In the genomic region with DNA sequence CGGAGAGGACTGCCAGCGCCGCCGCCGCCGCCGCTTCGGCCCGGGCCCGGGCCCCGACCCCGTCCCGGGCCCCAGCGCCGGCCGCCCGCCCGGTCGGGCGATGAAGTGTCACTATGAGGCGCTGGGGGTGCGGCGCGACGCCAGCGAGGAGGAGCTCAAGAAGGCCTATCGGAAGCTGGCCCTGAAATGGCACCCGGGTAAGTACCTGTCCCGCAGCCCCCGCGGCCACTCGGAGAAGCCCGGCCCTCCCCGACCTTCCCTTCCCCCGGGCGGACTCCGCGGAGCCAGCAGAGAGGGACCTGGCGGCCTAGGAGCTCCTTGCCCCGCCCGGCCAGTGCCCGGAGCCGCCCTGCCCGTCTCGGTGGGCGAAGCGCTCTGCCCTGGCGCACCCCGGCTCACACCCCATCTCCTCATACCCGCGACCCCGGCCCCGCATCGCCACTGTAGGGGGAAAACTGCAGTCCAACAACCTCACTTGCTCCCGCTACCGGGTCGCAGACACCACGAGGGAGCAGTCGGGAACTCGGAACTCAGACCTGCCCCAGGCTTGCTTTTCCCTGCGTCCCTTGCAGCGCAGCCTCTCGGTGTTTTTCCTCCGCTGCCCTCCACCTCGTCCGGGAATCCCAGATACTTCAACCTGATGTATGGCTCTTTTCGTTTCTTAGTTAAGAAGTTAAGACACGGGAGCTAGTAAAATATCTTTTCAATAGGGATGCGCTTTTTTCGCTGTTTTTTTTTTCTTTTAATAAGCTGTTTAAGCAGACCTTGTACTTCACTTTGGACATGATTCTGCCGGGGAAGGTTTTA, we compare ENCODE assay signal across 1 cellular context.
A peak's percentile ranks its signal among the peaks of the same experiment; 100 is the strongest.
TF ChIP-seq lines count a peak whose summit lies in the region.

No MANE protein-coding gene starts in this region.

TF ChIP-seq in HEK293, 187 proteins besides CTCF, POLR2A, EP300 and RAD21 (continued from another document and continues in another):
- TF ChIP-seq ZEB2 (tag by site-specific recombination; IDR thresholded peaks at IDR 0.05) (peak; percentile 87; the same call in 1 of the 2 replicates), ZFP3 (tag by site-specific recombination; IDR thresholded peaks at IDR 0.05; ENCODE audit: low read depth) (no peak), ZBTB1 (tag by site-specific recombination; IDR thresholded peaks at IDR 0.05) (no peak), ZBTB20 (tag by site-specific recombination; IDR thresholded peaks at IDR 0.05) (peak; percentile 96), ZFP37 (tag by site-specific recombination; IDR thresholded peaks at IDR 0.05) (peak; percentile 93), ZNF843 (tag by site-specific recombination; IDR thresholded peaks at IDR 0.05) (no peak), ZNF48 (tag by site-specific recombination; IDR thresholded peaks at IDR 0.05) (no peak), ZNF747 (tag by site-specific recombination; IDR thresholded peaks at IDR 0.05) (no peak), ZIC2 (tag by site-specific recombination; IDR thresholded peaks at IDR 0.05) (0 out of 2 replicates have a peak, but pooled peaks have one; percentile 7), ZNF585B (tag by site-specific recombination; IDR thresholded peaks at IDR 0.05) (no peak), ZNF654 (tag by site-specific recombination; IDR thresholded peaks at IDR 0.05; ENCODE audit: low read depth) (no peak), GLI2 (tag by site-specific recombination; IDR thresholded peaks at IDR 0.05; ENCODE audit: borderline replicate concordance, low read depth) (no peak), ZNF24 (tag by site-specific recombination; IDR thresholded peaks at IDR 0.05) (0 out of 2 replicates have a peak, but pooled peaks have one; percentile 26), ZNF366 (tag by site-specific recombination; conservative IDR thresholded peaks at IDR 0.05) (no peak), KLF9 (tag by site-specific recombination; IDR thresholded peaks at IDR 0.05; ENCODE audit: low read depth) (peak; percentile 56), ZXDB (tag by site-specific recombination; IDR thresholded peaks at IDR 0.05) (peak; percentile 62), SP2 (tag by site-specific recombination; IDR thresholded peaks at IDR 0.05) (peak; percentile 68), ZNF19 (tag by site-specific recombination; IDR thresholded peaks at IDR 0.05; ENCODE audit: low read depth) (no peak), ZNF76 (tag by site-specific recombination; IDR thresholded peaks at IDR 0.05; ENCODE audit: borderline replicate concordance, low read depth) (peak; percentile 93), GLIS2 (tag by site-specific recombination; IDR thresholded peaks at IDR 0.05) (peak; percentile 20; the same call in 1 of the 2 replicates), ZFP69B (tag by site-specific recombination; IDR thresholded peaks at IDR 0.05) (0 out of 2 replicates have a peak, but pooled peaks have one; percentile 43), ZBTB7A (tag by site-specific recombination; IDR thresholded peaks at IDR 0.05; ENCODE audit: low read depth) (0 out of 2 replicates have a peak, but pooled peaks have one; percentile 33), MYNN (tag by site-specific recombination; IDR thresholded peaks at IDR 0.05; ENCODE audit: borderline replicate concordance) (peak; percentile 42; the same call in 1 of the 2 replicates), ZNF341 (tag by site-specific recombination; IDR thresholded peaks at IDR 0.05; ENCODE audit: low read depth) (no peak), ZBTB17 (tag by site-specific recombination; IDR thresholded peaks at IDR 0.05) (peak; percentile 85), PRDM1 (tag by site-specific recombination; IDR thresholded peaks at IDR 0.05) (no peak), ZSCAN30 (tag by site-specific recombination; IDR thresholded peaks at IDR 0.05) (no peak), BCL11B (tag by site-specific recombination; IDR thresholded peaks at IDR 0.05; ENCODE audit: low read depth) (peak; percentile 89), KLF1 (tag by site-specific recombination; IDR thresholded peaks at IDR 0.05) (peak; percentile 71), ZNF433 (tag by site-specific recombination; IDR thresholded peaks at IDR 0.05; ENCODE audit: low read depth) (no peak)
- TF ChIP-seq, protein P1, sequence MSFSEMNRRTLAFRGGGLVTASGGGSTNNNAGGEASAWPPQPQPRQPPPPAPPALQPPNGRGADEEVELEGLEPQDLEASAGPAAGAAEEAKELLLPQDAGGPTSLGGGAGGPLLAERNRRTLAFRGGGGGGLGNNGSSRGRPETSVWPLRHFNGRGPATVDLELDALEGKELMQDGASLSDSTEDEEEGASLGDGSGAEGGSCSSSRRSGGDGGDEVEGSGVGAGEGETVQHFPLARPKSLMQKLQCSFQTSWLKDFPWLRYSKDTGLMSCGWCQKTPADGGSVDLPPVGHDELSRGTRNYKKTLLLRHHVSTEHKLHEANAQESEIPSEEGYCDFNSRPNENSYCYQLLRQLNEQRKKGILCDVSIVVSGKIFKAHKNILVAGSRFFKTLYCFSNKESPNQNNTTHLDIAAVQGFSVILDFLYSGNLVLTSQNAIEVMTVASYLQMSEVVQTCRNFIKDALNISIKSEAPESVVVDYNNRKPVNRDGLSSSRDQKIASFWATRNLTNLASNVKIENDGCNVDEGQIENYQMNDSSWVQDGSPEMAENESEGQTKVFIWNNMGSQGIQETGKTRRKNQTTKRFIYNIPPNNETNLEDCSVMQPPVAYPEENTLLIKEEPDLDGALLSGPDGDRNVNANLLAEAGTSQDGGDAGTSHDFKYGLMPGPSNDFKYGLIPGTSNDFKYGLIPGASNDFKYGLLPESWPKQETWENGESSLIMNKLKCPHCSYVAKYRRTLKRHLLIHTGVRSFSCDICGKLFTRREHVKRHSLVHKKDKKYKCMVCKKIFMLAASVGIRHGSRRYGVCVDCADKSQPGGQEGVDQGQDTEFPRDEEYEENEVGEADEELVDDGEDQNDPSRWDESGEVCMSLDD (tag by site-specific recombination; IDR thresholded peaks at IDR 0.05): peak; percentile 33; the same call in 1 of the 2 replicates
- TF ChIP-seq, protein P2, sequence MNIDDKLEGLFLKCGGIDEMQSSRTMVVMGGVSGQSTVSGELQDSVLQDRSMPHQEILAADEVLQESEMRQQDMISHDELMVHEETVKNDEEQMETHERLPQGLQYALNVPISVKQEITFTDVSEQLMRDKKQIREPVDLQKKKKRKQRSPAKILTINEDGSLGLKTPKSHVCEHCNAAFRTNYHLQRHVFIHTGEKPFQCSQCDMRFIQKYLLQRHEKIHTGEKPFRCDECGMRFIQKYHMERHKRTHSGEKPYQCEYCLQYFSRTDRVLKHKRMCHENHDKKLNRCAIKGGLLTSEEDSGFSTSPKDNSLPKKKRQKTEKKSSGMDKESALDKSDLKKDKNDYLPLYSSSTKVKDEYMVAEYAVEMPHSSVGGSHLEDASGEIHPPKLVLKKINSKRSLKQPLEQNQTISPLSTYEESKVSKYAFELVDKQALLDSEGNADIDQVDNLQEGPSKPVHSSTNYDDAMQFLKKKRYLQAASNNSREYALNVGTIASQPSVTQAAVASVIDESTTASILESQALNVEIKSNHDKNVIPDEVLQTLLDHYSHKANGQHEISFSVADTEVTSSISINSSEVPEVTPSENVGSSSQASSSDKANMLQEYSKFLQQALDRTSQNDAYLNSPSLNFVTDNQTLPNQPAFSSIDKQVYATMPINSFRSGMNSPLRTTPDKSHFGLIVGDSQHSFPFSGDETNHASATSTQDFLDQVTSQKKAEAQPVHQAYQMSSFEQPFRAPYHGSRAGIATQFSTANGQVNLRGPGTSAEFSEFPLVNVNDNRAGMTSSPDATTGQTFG (tag by site-specific recombination; IDR thresholded peaks at IDR 0.05; ENCODE audit: borderline replicate concordance): no peak
- TF ChIP-seq, protein P3, sequence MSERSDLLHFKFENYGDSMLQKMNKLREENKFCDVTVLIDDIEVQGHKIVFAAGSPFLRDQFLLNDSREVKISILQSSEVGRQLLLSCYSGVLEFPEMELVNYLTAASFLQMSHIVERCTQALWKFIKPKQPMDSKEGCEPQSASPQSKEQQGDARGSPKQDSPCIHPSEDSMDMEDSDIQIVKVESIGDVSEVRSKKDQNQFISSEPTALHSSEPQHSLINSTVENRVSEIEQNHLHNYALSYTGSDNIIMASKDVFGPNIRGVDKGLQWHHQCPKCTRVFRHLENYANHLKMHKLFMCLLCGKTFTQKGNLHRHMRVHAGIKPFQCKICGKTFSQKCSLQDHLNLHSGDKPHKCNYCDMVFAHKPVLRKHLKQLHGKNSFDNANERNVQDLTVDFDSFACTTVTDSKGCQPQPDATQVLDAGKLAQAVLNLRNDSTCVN (tag by site-specific recombination; optimal IDR thresholded peaks at IDR 0.05): peak; percentile 74
- TF ChIP-seq, protein P4, sequence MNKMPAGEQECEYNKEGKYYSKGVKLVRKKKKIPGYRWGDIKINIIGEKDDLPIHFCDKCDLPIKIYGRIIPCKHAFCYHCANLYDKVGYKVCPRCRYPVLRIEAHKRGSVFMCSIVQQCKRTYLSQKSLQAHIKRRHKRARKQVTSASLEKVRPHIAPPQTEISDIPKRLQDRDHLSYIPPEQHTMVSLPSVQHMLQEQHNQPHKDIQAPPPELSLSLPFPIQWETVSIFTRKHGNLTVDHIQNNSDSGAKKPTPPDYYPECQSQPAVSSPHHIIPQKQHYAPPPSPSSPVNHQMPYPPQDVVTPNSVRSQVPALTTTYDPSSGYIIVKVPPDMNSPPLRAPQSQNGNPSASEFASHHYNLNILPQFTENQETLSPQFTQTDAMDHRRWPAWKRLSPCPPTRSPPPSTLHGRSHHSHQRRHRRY (tag by site-specific recombination; IDR thresholded peaks at IDR 0.05): no peak
- TF ChIP-seq, protein P5, sequence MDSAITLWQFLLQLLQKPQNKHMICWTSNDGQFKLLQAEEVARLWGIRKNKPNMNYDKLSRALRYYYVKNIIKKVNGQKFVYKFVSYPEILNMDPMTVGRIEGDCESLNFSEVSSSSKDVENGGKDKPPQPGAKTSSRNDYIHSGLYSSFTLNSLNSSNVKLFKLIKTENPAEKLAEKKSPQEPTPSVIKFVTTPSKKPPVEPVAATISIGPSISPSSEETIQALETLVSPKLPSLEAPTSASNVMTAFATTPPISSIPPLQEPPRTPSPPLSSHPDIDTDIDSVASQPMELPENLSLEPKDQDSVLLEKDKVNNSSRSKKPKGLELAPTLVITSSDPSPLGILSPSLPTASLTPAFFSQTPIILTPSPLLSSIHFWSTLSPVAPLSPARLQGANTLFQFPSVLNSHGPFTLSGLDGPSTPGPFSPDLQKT (IDR thresholded peaks at IDR 0.05; ENCODE audit: borderline replicate concordance, low read depth, low read length): no peak
- TF ChIP-seq, protein P6, sequence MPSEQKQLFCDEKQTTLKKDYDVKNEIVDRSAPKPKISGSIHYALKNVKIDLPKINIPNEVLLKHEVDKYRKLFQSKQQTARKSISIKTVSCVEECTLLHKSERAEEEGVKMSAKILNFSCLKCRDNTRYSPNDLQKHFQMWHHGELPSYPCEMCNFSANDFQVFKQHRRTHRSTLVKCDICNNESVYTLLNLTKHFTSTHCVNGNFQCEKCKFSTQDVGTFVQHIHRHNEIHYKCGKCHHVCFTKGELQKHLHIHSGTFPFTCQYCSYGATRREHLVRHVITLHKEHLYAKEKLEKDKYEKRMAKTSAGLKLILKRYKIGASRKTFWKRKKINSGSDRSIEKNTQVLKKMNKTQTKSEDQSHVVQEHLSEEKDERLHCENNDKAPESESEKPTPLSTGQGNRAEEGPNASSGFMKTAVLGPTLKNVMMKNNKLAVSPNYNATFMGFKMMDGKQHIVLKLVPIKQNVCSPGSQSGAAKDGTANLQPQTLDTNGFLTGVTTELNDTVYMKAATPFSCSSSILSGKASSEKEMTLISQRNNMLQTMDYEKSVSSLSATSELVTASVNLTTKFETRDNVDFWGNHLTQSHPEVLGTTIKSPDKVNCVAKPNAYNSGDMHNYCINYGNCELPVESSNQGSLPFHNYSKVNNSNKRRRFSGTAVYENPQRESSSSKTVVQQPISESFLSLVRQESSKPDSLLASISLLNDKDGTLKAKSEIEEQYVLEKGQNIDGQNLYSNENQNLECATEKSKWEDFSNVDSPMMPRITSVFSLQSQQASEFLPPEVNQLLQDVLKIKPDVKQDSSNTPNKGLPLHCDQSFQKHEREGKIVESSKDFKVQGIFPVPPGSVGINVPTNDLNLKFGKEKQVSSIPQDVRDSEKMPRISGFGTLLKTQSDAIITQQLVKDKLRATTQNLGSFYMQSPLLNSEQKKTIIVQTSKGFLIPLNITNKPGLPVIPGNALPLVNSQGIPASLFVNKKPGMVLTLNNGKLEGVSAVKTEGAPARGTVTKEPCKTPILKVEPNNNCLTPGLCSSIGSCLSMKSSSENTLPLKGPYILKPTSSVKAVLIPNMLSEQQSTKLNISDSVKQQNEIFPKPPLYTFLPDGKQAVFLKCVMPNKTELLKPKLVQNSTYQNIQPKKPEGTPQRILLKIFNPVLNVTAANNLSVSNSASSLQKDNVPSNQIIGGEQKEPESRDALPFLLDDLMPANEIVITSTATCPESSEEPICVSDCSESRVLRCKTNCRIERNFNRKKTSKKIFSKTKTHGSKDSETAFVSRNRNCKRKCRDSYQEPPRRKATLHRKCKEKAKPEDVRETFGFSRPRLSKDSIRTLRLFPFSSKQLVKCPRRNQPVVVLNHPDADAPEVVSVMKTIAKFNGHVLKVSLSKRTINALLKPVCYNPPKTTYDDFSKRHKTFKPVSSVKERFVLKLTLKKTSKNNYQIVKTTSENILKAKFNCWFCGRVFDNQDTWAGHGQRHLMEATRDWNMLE (tag by site-specific recombination; conservative IDR thresholded peaks at IDR 0.05; ENCODE audit: low read depth): no peak
- TF ChIP-seq, protein P7, sequence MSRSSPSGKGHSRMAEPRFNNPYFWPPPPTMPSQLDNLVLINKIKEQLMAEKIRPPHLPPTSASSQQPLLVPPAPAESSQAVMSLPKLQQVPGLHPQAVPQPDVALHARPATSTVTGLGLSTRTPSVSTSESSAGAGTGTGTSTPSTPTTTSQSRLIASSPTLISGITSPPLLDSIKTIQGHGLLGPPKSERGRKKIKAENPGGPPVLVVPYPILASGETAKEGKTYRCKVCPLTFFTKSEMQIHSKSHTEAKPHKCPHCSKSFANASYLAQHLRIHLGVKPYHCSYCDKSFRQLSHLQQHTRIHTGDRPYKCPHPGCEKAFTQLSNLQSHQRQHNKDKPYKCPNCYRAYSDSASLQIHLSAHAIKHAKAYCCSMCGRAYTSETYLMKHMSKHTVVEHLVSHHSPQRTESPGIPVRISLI (tag by site-specific recombination; IDR thresholded peaks at IDR 0.05): no peak
- TF ChIP-seq, protein P8, sequence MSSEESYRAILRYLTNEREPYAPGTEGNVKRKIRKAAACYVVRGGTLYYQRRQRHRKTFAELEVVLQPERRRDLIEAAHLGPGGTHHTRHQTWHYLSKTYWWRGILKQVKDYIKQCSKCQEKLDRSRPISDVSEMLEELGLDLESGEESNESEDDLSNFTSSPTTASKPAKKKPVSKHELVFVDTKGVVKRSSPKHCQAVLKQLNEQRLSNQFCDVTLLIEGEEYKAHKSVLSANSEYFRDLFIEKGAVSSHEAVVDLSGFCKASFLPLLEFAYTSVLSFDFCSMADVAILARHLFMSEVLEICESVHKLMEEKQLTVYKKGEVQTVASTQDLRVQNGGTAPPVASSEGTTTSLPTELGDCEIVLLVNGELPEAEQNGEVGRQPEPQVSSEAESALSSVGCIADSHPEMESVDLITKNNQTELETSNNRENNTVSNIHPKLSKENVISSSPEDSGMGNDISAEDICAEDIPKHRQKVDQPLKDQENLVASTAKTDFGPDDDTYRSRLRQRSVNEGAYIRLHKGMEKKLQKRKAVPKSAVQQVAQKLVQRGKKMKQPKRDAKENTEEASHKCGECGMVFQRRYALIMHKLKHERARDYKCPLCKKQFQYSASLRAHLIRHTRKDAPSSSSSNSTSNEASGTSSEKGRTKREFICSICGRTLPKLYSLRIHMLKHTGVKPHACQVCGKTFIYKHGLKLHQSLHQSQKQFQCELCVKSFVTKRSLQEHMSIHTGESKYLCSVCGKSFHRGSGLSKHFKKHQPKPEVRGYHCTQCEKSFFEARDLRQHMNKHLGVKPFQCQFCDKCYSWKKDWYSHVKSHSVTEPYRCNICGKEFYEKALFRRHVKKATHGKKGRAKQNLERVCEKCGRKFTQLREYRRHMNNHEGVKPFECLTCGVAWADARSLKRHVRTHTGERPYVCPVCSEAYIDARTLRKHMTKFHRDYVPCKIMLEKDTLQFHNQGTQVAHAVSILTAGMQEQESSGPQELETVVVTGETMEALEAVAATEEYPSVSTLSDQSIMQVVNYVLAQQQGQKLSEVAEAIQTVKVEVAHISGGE (tag by site-specific recombination; conservative IDR thresholded peaks at IDR 0.05; ENCODE audit: low read depth): 0 out of 2 replicates have a peak, but pooled peaks have one; percentile 56
